In genomic region chr18:8937695-8938094, GRCh38 we compare ENCODE assay signal across 21 cellular contexts.
DNase-seq lines count a peak whose midpoint lies in the region; ATAC-seq, FAIRE-seq and TF ChIP-seq lines count a peak whose summit lies in the region.
"Had no signal": no experiment of that assay in that cellular context is flagged by ENCODE, and none has a peak within 500 bp of the region (broad histone marks: within the 10 kb centered on the region; RNA-seq: fewer than 3 reads in every experiment).

No MANE protein-coding gene starts in this region.

- ATAC-seq in PC-3 (no peak), GM18519 (IDR thresholded peaks at IDR 0.05; ENCODE audit: low FRiP score, unreplicated experiment) (no peak)
- ATAC-seq: T-cell had no signal

- no TSS peak for BruUV-seq in PC-3 (replicated peaks; lab: Mats Ljungman, UMichigan)

- no peaks in the 10 kb centered on the region for H3K27me3 ChIP-seq in PC-3 (ENCODE audit: low read length)
- H3K27me3 ChIP-seq in iPS DF 6.9 (ENCODE audit: control insufficient read depth, insufficient read depth, low read length) = no peaks in the 10 kb centered on the region
- no peaks in the 10 kb centered on the region for H3K27me3 ChIP-seq in trophoblast cell (ENCODE audit: insufficient read depth, low read length)

- peak overlapping the region; percentile 99 for H2BK120ac ChIP-seq in trophoblast cell (ENCODE audit: insufficient read depth, low read length, poor library complexity)

- H3K4ac ChIP-seq in trophoblast cell (ENCODE audit: low read depth, low read length) = no peak overlapping the region

- no peaks in the 10 kb centered on the region for H4K20me1 ChIP-seq in PC-3 (ENCODE audit: low read length)

- CTCF ChIA-PET in PC-3 (lab: Charles Lee) = no interaction called here

- H3K9ac ChIP-seq in PC-3 (ENCODE audit: low read length) = no peak overlapping the region
- H3K9ac ChIP-seq in trophoblast cell (ENCODE audit: low read length) = no peak overlapping the region
- no peak overlapping the region for H3K9ac ChIP-seq in kidney (ENCODE audit: low read length in 2 of 2)

- H4K12ac ChIP-seq in trophoblast cell (ENCODE audit: low read depth, low read length) = no peak overlapping the region

- H3K27ac ChIP-seq in PC-3 (ENCODE audit: low read length) (no peak overlapping the region), iPS DF 6.9 (ENCODE audit: low read length) (peak overlapping the region; percentile 27), trophoblast cell (ENCODE audit: low read depth, low read length) (peak overlapping the region; percentile 83), kidney (ENCODE audit: low read depth in 2 of 2, low read length in 2 of 2) (no peak overlapping the region)

- H3K4me3 ChIP-seq in PC-3 (ENCODE audit: low read length) (no peak overlapping the region), iPS DF 6.9 (ENCODE audit: low read length) (no peak overlapping the region), trophoblast cell (ENCODE audit: low read depth, low read length) (no peak overlapping the region), kidney (ENCODE audit: low read length in 2 of 2) (no peak overlapping the region)

- H2BK5ac ChIP-seq in trophoblast cell (ENCODE audit: low read depth, low read length, poor library complexity) = peak overlapping the region; percentile 99

- H4K8ac ChIP-seq in trophoblast cell (ENCODE audit: low read depth, low read length) = no peak overlapping the region

- peak; percentile 77 for DNase-seq in ELF-1 (ENCODE audit: low read depth, low spot score)
- DNase-seq in PC-3 = peak; percentile 64
- no peak for DNase-seq in iPS DF 6.9 (ENCODE audit: low read depth, low spot score)
- peak; percentile 83 to 96 for DNase-seq in trophoblast cell
- no peak for DNase-seq in RPMI8226
- DNase-seq in kidney = no peak
- no peak for DNase-seq in NCI-H345 (lab: John Stamatoyannopoulos, UW)
- DNase-seq: activated CD4-positive, alpha-beta T cell treated with anti-CD3 and anti-CD28 coated beads, Interleukin-2, amount 50 U/mL, for 1 hour; CD4-positive, alpha-beta T cell; glutamatergic neuron; HCEC 1CT; KBM-7; NCI-H2029 treated with DMSO at 0.1 percent for 48 hours; NCI-H510A treated with DMSO at 0.1 percent for 48 hours; nephron progenitor cell; Right ventricle myocardium superior; stimulated activated CD4-positive, alpha-beta T cell treated with anti-CD3 and anti-CD28 coated beads, Interleukin-12 subunit alpha, Interleukin-12 subunit beta, amount 100 ng/mL, for 4 hours; stimulated activated CD8-positive, alpha-beta memory T cell treated with anti-CD3 and anti-CD28 coated beads, Interleukin-4, amount 100 ng/mL, for 48 hours; T-cell had no signal

- POLR2A ChIA-PET in PC-3 (lab: Charles Lee; ENCODE audit: unreplicated experiment) = no interaction called here

- H3K4me1 ChIP-seq in PC-3 (ENCODE audit: insufficient read depth, low read length) (peaks cover 12% of the 10 kb centered on the region; the same call in 1 of the 2 replicates), iPS DF 6.9 (ENCODE audit: control insufficient read depth, insufficient read depth, low read length) (peaks cover 3% of the 10 kb centered on the region; the same call in 1 of the 2 replicates), trophoblast cell (ENCODE audit: control insufficient read depth in 1 of 2, insufficient read depth in 2 of 2, low read length in 2 of 2) (peaks cover 14 to 15% of the 10 kb centered on the region in 2 experiments), kidney (ENCODE audit: control insufficient read depth in 1 of 2, insufficient read depth in 1 of 2, low read depth in 1 of 2, low read length in 2 of 2) (no peaks in the 10 kb centered on the region)

- no peak overlapping the region for H2BK12ac ChIP-seq in trophoblast cell (ENCODE audit: low read length)

- no peak overlapping the region for H3K14ac ChIP-seq in trophoblast cell (ENCODE audit: low read length)

- no peak overlapping the region for H3K23ac ChIP-seq in trophoblast cell (ENCODE audit: low read length)

- no peaks in the 10 kb centered on the region for H3K9me2 ChIP-seq in PC-3 (replicated peaks; ENCODE audit: low read length)

- H2AFZ ChIP-seq in PC-3 (ENCODE audit: low read length) = no peak overlapping the region
- H2AFZ ChIP-seq in trophoblast cell (ENCODE audit: insufficient read depth, low read length, poor library complexity) = no peak overlapping the region

- H4K91ac ChIP-seq in trophoblast cell (ENCODE audit: low read depth, low read length) = no peak overlapping the region

- intact Hi-C loops in PC-3 (cut with micrococcal nuclease) (no loop called here), kidney (cut with DNase I) (no loop called here)

- H3K9me3 ChIP-seq in PC-3 (ENCODE audit: low read length) (peaks cover 5% of the 10 kb centered on the region; the same call in 1 of the 2 replicates), iPS DF 6.9 (ENCODE audit: control insufficient read depth, insufficient read depth, low read length) (no peaks in the 10 kb centered on the region; the same call in 1 of the 2 replicates), trophoblast cell (ENCODE audit: insufficient read depth, low read depth, low read length) (peaks cover 3% of the 10 kb centered on the region), kidney (ENCODE audit: control insufficient read depth in 1 of 2, low read length in 2 of 2) (no peaks in the 10 kb centered on the region)

- H3K4me2 ChIP-seq in PC-3 (ENCODE audit: low read length) (no peak overlapping the region), trophoblast cell (ENCODE audit: low read length) (peak overlapping the region; percentile 55)

- WGBS in iPS DF 6.9 (ENCODE audit: insufficient coverage, insufficient read length) = no CpG with 5 or more reads among the region's 1 CpG
- no CpG with 5 or more reads among the region's 1 CpG for WGBS in trophoblast cell (ENCODE audit: extremely low coverage, insufficient coverage, insufficient read length)

- no peaks in the 10 kb centered on the region for H3K79me2 ChIP-seq in PC-3 (ENCODE audit: low read length)
- H3K79me2 ChIP-seq in trophoblast cell (ENCODE audit: control insufficient read depth, insufficient read depth, low read length, poor library complexity) = no peaks in the 10 kb centered on the region

- no peak overlapping the region for H2AK5ac ChIP-seq in trophoblast cell (ENCODE audit: low read length)

- H3K36me3 ChIP-seq in PC-3 (ENCODE audit: low read depth, low read length) (no peaks in the 10 kb centered on the region), iPS DF 6.9 (ENCODE audit: control insufficient read depth, insufficient read depth, low read length) (no peaks in the 10 kb centered on the region), trophoblast cell (ENCODE audit: control insufficient read depth in 1 of 2, insufficient read depth in 2 of 2, low read length in 2 of 2) (no peaks in the 10 kb centered on the region), kidney (ENCODE audit: control insufficient read depth in 1 of 2, insufficient read depth in 2 of 2, low read length in 2 of 2) (no peaks in the 10 kb centered on the region)

- no peaks in the 10 kb centered on the region for H3F3A ChIP-seq in PC-3 (ENCODE audit: low read length, unreplicated experiment)

- TF ChIP-seq CTCF in PC-3 (conservative IDR thresholded peaks at IDR 0.05; ENCODE audit: low read depth, low read length) (no peak), kidney (IDR thresholded peaks at IDR 0.05; ENCODE audit: borderline replicate concordance, extremely low read depth, insufficient read depth) (no peak)

- H3K79me1 ChIP-seq in trophoblast cell (ENCODE audit: low read length) = peaks cover 15% of the 10 kb centered on the region

- H3K18ac ChIP-seq in trophoblast cell (ENCODE audit: low read length) = no peak overlapping the region

- no peak for FAIRE-seq in kidney (lab: Jason Lieb, UNC)
- FAIRE-seq: islet of Langerhans had no signal

Comparison
In these comparisons a context has a peak if more than half of its experiments do, and no peak if none do; other contexts are left out.
1. DNase-seq: peak in ELF-1 (single experiment), PC-3 (single experiment) and trophoblast cell (2 of 2); none in iPS DF 6.9 (single experiment), RPMI8226 (single experiment), kidney (single experiment) and NCI-H345 (single experiment).
2. H3K27ac ChIP-seq: peak in iPS DF 6.9 (single experiment) and trophoblast cell (single experiment); none in PC-3 (single experiment) and kidney (0 of 2).